ENCODE assay signal across 1 cellular context in genomic region chr7:4738711-4739527, GRCh38.
TF ChIP-seq lines count a peak whose summit lies in the region.

No MANE protein-coding gene starts in this region.

TF ChIP-seq in K562, 482 proteins besides CTCF, POLR2A, EP300 and RAD21 (continued from another document and continues in another):
- TF ChIP-seq GABPB1 (CRISPR knock-in tag; IDR thresholded peaks at IDR 0.05): no peak
- no peak for TF ChIP-seq MCM3 (IDR thresholded peaks at IDR 0.05)
- no peak for TF ChIP-seq THAP7 (CRISPR knock-in tag; IDR thresholded peaks at IDR 0.05)
- peak; percentile 61; the same call in 1 of the 2 replicates for TF ChIP-seq NFE2L1 (tag; IDR thresholded peaks at IDR 0.05; ENCODE audit: borderline replicate concordance, low read depth)
- no peak for TF ChIP-seq SAFB2 (IDR thresholded peaks at IDR 0.05; ENCODE audit: borderline replicate concordance, low read depth, low read length, severe bottlenecking)
- peak; percentile 68 for TF ChIP-seq RBFOX2 (IDR thresholded peaks at IDR 0.05; ENCODE audit: low read depth, low read length)
- no peak for TF ChIP-seq ZNF551 (CRISPR knock-in tag; IDR thresholded peaks at IDR 0.05)
- TF ChIP-seq ZFP91 (CRISPR knock-in tag; IDR thresholded peaks at IDR 0.05): no peak
- TF ChIP-seq BRF1 (IDR thresholded peaks at IDR 0.05; ENCODE audit: borderline replicate concordance, extremely low read depth, insufficient read length): no peak
- no peak for TF ChIP-seq PCBP2 (IDR thresholded peaks at IDR 0.05; ENCODE audit: low read depth, low read length, poor library complexity, severe bottlenecking)
- TF ChIP-seq ADNP (tag; IDR thresholded peaks at IDR 0.05): no peak
- no peak for TF ChIP-seq CBX1 (IDR thresholded peaks at IDR 0.05; ENCODE audit: low read depth)
- peak; percentile 16; the same call in 1 of the 2 replicates for TF ChIP-seq HMBOX1 (IDR thresholded peaks at IDR 0.05)
- TF ChIP-seq SP2 (IDR thresholded peaks at IDR 0.05; ENCODE audit: extremely low read depth, low read depth, low read length, poor library complexity, severe bottlenecking): no peak
- no peak for TF ChIP-seq IFI16 (CRISPR knock-in tag; IDR thresholded peaks at IDR 0.05)
- TF ChIP-seq ZNF347 (CRISPR knock-in tag; IDR thresholded peaks at IDR 0.05; ENCODE audit: low read depth): no peak
- no peak; the same call in 1 of the 2 replicates for TF ChIP-seq MAX (CRISPR knock-in tag; IDR thresholded peaks at IDR 0.05)
- no peak for TF ChIP-seq PHF20 (IDR thresholded peaks at IDR 0.05; ENCODE audit: partially characterized antibody)
- no peak for TF ChIP-seq CGGBP1 (CRISPR knock-in tag; IDR thresholded peaks at IDR 0.05)
- peak; percentile 82 for TF ChIP-seq MAFK (IDR thresholded peaks at IDR 0.05; ENCODE audit: low read length)
- TF ChIP-seq HMGN3 (IDR thresholded peaks at IDR 0.05; ENCODE audit: borderline replicate concordance, extremely low read depth, insufficient read length, low read depth, low read length): no peak
- peak in 1 of 2 experiments; percentile 46; a peak in 2 of 4 replicates for TF ChIP-seq HDAC1 (IDR thresholded peaks at IDR 0.05)
- no peak for TF ChIP-seq SMAD3 (CRISPR knock-in tag; conservative IDR thresholded peaks at IDR 0.05)
- TF ChIP-seq SRSF9 (IDR thresholded peaks at IDR 0.05; ENCODE audit: borderline replicate concordance, low read depth, low read length): no peak
- TF ChIP-seq POLR2AphosphoS2 (IDR thresholded peaks at IDR 0.05; ENCODE audit: low read length): no peak
- TF ChIP-seq TAF1 (IDR thresholded peaks at IDR 0.05; ENCODE audit: control insufficient read depth, extremely low read depth, insufficient read depth, low read length, severe bottlenecking): peak; percentile 47
- TF ChIP-seq RBM17 (IDR thresholded peaks at IDR 0.05; ENCODE audit: borderline replicate concordance, low read depth, low read length): no peak
- peak; percentile 98 for TF ChIP-seq ZNF316 (IDR thresholded peaks at IDR 0.05)
- TF ChIP-seq DLX4 (CRISPR knock-in tag; IDR thresholded peaks at IDR 0.05): no peak
- peak; percentile 89 to 90 for TF ChIP-seq NRF1 (conservative IDR thresholded peaks at IDR 0.05 in 1 of 2, IDR thresholded peaks at IDR 0.05 in 1 of 2)
- TF ChIP-seq ZBTB33 (CRISPR knock-in tag; IDR thresholded peaks at IDR 0.05): no peak
- TF ChIP-seq TGIF2 (CRISPR knock-in tag; IDR thresholded peaks at IDR 0.05): no peak
- TF ChIP-seq KLF6 (CRISPR knock-in tag; IDR thresholded peaks at IDR 0.05; ENCODE audit: borderline replicate concordance): no peak
- no peak for TF ChIP-seq ZNF77 (CRISPR knock-in tag; IDR thresholded peaks at IDR 0.05)
- TF ChIP-seq MXD1 (CRISPR knock-in tag; IDR thresholded peaks at IDR 0.05; ENCODE audit: borderline replicate concordance, poor library complexity, severe bottlenecking): no peak
- no peak for TF ChIP-seq ZNF609 (CRISPR knock-in tag; IDR thresholded peaks at IDR 0.05; ENCODE audit: borderline replicate concordance)
- no peak for TF ChIP-seq MEF2A (IDR thresholded peaks at IDR 0.05; ENCODE audit: control insufficient read depth, low read depth, low read length)
- TF ChIP-seq ZNF24 (IDR thresholded peaks at IDR 0.05): no peak
- no peak for TF ChIP-seq ZBTB5 (IDR thresholded peaks at IDR 0.05)
- no peak for TF ChIP-seq ASH1L (IDR thresholded peaks at IDR 0.05; ENCODE audit: borderline replicate concordance, low read depth, partially characterized antibody)
- TF ChIP-seq HDAC3 (IDR thresholded peaks at IDR 0.05; ENCODE audit: borderline replicate concordance, partially characterized antibody): no peak
- no peak for TF ChIP-seq HOMEZ (CRISPR knock-in tag; IDR thresholded peaks at IDR 0.05)
- TF ChIP-seq ZNF140 (CRISPR knock-in tag; IDR thresholded peaks at IDR 0.05): no peak
- no peak for TF ChIP-seq EHMT2 (IDR thresholded peaks at IDR 0.05)
- TF ChIP-seq FOXP1 (CRISPR knock-in tag; IDR thresholded peaks at IDR 0.05): peak; percentile 75
- no peak for TF ChIP-seq SREBF1 (IDR thresholded peaks at IDR 0.05; ENCODE audit: borderline replicate concordance, low read depth, low read length)
- TF ChIP-seq SMARCE1 (IDR thresholded peaks at IDR 0.05): peak; percentile 50
- TF ChIP-seq ERF (CRISPR knock-in tag; IDR thresholded peaks at IDR 0.05): no peak
- no peak for TF ChIP-seq ZNF507 (tag; conservative IDR thresholded peaks at IDR 0.05)
- TF ChIP-seq RFX1 (IDR thresholded peaks at IDR 0.05): no peak
- TF ChIP-seq ZNF23 (CRISPR knock-in tag; IDR thresholded peaks at IDR 0.05): no peak
- TF ChIP-seq E2F4 (CRISPR knock-in tag; IDR thresholded peaks at IDR 0.05; ENCODE audit: low read depth): no peak
- TF ChIP-seq ZSCAN32 (CRISPR knock-in tag; IDR thresholded peaks at IDR 0.05): no peak
- TF ChIP-seq TCF7 (IDR thresholded peaks at IDR 0.05; ENCODE audit: borderline replicate concordance): peak; percentile 90; the same call in 1 of the 2 replicates
